1 cellular context compared by ENCODE assay signal in the genomic region with DNA sequence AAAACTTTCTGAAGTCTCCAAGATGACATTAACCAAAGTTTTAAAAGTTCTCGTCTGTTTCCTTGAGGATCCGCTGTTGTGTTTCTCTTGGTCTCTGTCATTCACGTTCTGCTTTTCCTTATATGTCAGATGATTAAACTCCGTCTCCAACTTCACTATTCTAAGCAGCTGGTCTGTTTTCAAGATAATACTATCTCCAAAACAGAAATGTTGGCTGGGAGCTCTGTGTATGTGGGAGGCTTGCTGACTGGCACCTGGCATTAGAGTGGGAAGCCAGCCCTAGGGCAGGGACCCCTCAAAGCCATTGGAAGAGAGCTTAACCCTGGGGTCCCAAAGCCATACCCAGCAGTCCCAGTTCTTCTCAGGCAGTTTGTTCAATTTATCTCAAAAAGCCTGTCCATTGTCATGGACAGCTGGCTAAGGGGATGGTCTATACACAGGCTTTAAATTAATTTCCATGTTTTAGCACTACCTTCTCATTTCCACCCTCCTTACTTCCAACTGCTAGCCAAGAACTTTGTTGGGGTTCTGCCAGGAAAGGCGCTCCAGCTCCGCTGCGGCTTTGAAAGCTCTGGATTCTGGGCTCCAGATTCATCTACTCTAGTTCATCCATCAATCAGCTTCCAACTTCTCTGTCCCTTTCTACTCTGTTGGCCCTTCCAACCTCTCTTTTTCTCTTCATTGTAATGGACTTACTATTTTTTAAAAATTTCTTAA.
TF ChIP-seq lines count a peak whose summit lies in the region.

No MANE protein-coding gene starts in this region.

TF ChIP-seq in HepG2, 621 proteins besides CTCF, POLR2A, EP300 and RAD21:
- TF ChIP-seq, protein P1, sequence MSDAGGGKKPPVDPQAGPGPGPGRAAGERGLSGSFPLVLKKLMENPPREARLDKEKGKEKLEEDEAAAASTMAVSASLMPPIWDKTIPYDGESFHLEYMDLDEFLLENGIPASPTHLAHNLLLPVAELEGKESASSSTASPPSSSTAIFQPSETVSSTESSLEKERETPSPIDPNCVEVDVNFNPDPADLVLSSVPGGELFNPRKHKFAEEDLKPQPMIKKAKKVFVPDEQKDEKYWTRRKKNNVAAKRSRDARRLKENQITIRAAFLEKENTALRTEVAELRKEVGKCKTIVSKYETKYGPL (CRISPR knock-in tag; IDR thresholded peaks at IDR 0.05) = no peak
TF ChIP-seq in HepG2: peak in this region for 0.
